Comparison of ENCODE assay signal across 9 cellular contexts in the genomic region with DNA sequence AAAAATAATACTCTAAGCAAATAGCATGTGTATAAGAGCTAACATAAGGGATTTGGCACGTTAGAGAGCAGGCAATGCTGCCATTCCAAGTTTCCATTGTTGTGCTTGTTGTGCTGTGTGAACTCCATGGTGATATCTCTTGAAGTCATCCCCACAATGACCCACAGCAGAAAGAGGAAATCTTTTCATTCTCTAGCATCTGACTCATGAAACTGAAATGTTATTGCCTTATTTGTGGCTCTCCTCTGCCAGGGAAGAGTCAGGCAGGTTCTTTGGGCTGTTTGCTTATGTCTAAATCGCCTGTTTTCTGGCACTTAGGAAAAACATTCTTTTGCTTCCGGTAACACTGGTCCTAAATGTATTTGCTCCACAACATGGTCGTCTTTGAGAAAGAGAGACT.
A peak's percentile ranks its signal among the peaks of the same experiment; 100 is the strongest.
DNase-seq lines count a peak whose midpoint lies in the region; ATAC-seq and TF ChIP-seq lines count a peak whose summit lies in the region.
"Had no signal": no experiment of that assay in that cellular context is flagged by ENCODE, and none has a peak within 500 bp of the region (broad histone marks: within the 10 kb centered on the region; RNA-seq: fewer than 3 reads in every experiment).

No MANE protein-coding gene starts in this region.

- H3K27ac ChIP-seq in SJCRH30 = peak overlapping the region; percentile 20; the same call in 1 of the 2 replicates
- no peak overlapping the region for H3K27ac ChIP-seq in prostate gland
- H3K27ac ChIP-seq in H9 (ENCODE audit: insufficient read length, low read depth, low read length) = no peak overlapping the region
- no peak overlapping the region for H3K27ac ChIP-seq in OCI-LY7 (ENCODE audit: low read depth, low read length, poor library complexity, severe bottlenecking)

- H4K91ac ChIP-seq in H9 (ENCODE audit: insufficient read length, low read depth, low read length) = no peak overlapping the region

- no peaks in the 10 kb centered on the region for H3K36me3 Mint-ChIP-seq in stimulated activated memory B cell treated with anti-CD40 and anti-IgM and Interleukin-4, amounts not matched to agents 10 μg/mL and 1 μg/mL and 100 μg/mL, for 72 hours
- H3K36me3 Mint-ChIP-seq in H9 (ENCODE audit: insufficient read depth in 1 of 3, low read depth in 3 of 3) = peaks cover 0 to 9% (median 7%) of the 10 kb centered on the region in 3 experiments; a peak in 6 of 7 replicates

- H3K4me2 ChIP-seq in H9 (ENCODE audit: insufficient read depth, insufficient read length, low read length) (no peak overlapping the region), OCI-LY7 (ENCODE audit: low read length) (no peak overlapping the region)

- no peaks in the 10 kb centered on the region for H3K79me1 ChIP-seq in H9 (ENCODE audit: insufficient read depth, low read depth, low read length, poor library complexity, severe bottlenecking)

- no peaks in the 10 kb centered on the region for H3K9me3 Mint-ChIP-seq in stimulated activated memory B cell treated with anti-CD40 and anti-IgM and Interleukin-4, amounts not matched to agents 10 μg/mL and 1 μg/mL and 100 μg/mL, for 72 hours
- H3K9me3 Mint-ChIP-seq in H9 = peaks cover 7 to 11% of the 10 kb centered on the region in 2 experiments; a peak in 3 of 5 replicates

- no peak overlapping the region for H3K18ac ChIP-seq in H9 (ENCODE audit: insufficient read length, low read depth, low read length)

- no peak overlapping the region for H2AK5ac ChIP-seq in H9 (ENCODE audit: insufficient read length, low read length)

- no peak overlapping the region for H3K23ac ChIP-seq in H9 (ENCODE audit: insufficient read length, low read depth, low read length)

- no peak overlapping the region for H3K9ac ChIP-seq in H9 (ENCODE audit: extremely low read depth, insufficient read length, low read length)

- no peaks in the 10 kb centered on the region for H3K9me2 ChIP-seq in OCI-LY7 (ENCODE audit: insufficient read depth, low read length)

- H3K79me2 ChIP-seq in H9 (ENCODE audit: insufficient read depth, low read length) (no peaks in the 10 kb centered on the region), OCI-LY7 (ENCODE audit: insufficient read depth, low read depth, low read length) (no peaks in the 10 kb centered on the region)

- 20% methylated on average over 4 of the region's 4 CpGs for WGBS in prostate gland
- WGBS in H9 (ENCODE audit: extremely low coverage, insufficient read length, low lambda C conversion rate) = no CpG with 5 or more reads among the region's 4 CpGs

- H3K4me1 ChIP-seq in SJCRH30 (peaks cover 8% of the 10 kb centered on the region), prostate gland (replicated peaks) (no peaks in the 10 kb centered on the region), H9 (ENCODE audit: insufficient read depth, low read length) (no peaks in the 10 kb centered on the region), OCI-LY7 (ENCODE audit: insufficient read depth, low read length, poor library complexity, severe bottlenecking) (no peaks in the 10 kb centered on the region)

- H2AFZ ChIP-seq in H9 (ENCODE audit: low read length) (no peak overlapping the region), OCI-LY7 (ENCODE audit: low read length) (no peak overlapping the region)

- H4K20me1 ChIP-seq in H9 (ENCODE audit: control insufficient read depth, insufficient read depth, insufficient read length) (no peaks in the 10 kb centered on the region), OCI-LY7 (ENCODE audit: insufficient read depth, low read length) (no peaks in the 10 kb centered on the region)

- no peak for TF ChIP-seq CTCF in fibroblast of the aortic adventitia (IDR thresholded peaks at IDR 0.05; ENCODE audit: insufficient read depth, low read length)
- TF ChIP-seq CTCF in prostate gland (IDR thresholded peaks at IDR 0.05) = no peak
- TF ChIP-seq CTCF in H9 (conservative IDR thresholded peaks at IDR 0.05) = no peak
- TF ChIP-seq CTCF in OCI-LY7 (conservative IDR thresholded peaks at IDR 0.05; ENCODE audit: low read length) = no peak

- H2BK15ac ChIP-seq in H9 (ENCODE audit: low read depth, low read length) = no peak overlapping the region

- H3K27me3 ChIP-seq in SJCRH30 (no peaks in the 10 kb centered on the region), prostate gland (replicated peaks; ENCODE audit: insufficient read depth) (no peaks in the 10 kb centered on the region), H9 (ENCODE audit: insufficient read depth, low read length) (no peaks in the 10 kb centered on the region)

- H3K56ac ChIP-seq in H9 (ENCODE audit: insufficient read length, low read depth, low read length) = no peak overlapping the region

- H3K23me2 ChIP-seq in H9 (ENCODE audit: insufficient read length, low read depth, low read length, poor library complexity, severe bottlenecking) = no peaks in the 10 kb centered on the region

- no peak overlapping the region for H2BK12ac ChIP-seq in H9 (ENCODE audit: insufficient read length, low read depth, low read length)

- H2BK20ac ChIP-seq in H9 (ENCODE audit: low read depth, low read length, poor library complexity, severe bottlenecking) = no peak overlapping the region

- H3K14ac ChIP-seq in H9 (ENCODE audit: insufficient read depth, low read length) = no peak overlapping the region

- H2BK120ac ChIP-seq in H9 (ENCODE audit: low read depth, low read length, poor library complexity, severe bottlenecking) = no peak overlapping the region

- CTCF ChIA-PET in OCI-LY7 (lab: Charles Lee; ENCODE audit: unreplicated experiment) = no interaction called here

- H3K4ac ChIP-seq in H9 (ENCODE audit: low read depth, low read length) = no peak overlapping the region

- H2BK5ac ChIP-seq in H9 (ENCODE audit: insufficient read length, low read length) = no peak overlapping the region

- ATAC-seq in GM19397 (IDR thresholded peaks at IDR 0.05; ENCODE audit: unreplicated experiment) = no peak
- ATAC-seq in stimulated activated memory B cell treated with anti-CD40 and anti-IgM and Interleukin-4, amounts not matched to agents 10 μg/mL and 1 μg/mL and 100 μg/mL, for 72 hours = no peak
- ATAC-seq: activated naive CD8-positive, alpha-beta T cell treated with anti-CD3 and anti-CD28 coated beads, Interleukin-2, amount 50 U/mL, for 24 hours had no signal

- no peak overlapping the region for H3T11ph ChIP-seq in H9 (ENCODE audit: low read length)

- POLR2A ChIA-PET in OCI-LY7 (lab: Charles Lee) = no interaction called here

- no peak overlapping the region for H4K5ac ChIP-seq in H9 (ENCODE audit: insufficient read length, low read depth, low read length)

- intact Hi-C loops in prostate gland (cut with DNase I) = no loop called here
- intact Hi-C loops in OCI-LY7 (cut with micrococcal nuclease; ENCODE audit: unreplicated experiment) = no loop called here

- H4K8ac ChIP-seq in H9 (replicated peaks; ENCODE audit: insufficient read length, low read depth, low read length) = no peak overlapping the region

- H3K36me3 ChIP-seq in SJCRH30 (no peaks in the 10 kb centered on the region), prostate gland (no peaks in the 10 kb centered on the region), OCI-LY7 (ENCODE audit: insufficient read depth, low read length) (no peaks in the 10 kb centered on the region)

- DNase-seq in DMS153 treated with DMSO at 0.1 percent for 48 hours (lab: John Stamatoyannopoulos, UW; ENCODE audit: unreplicated experiment) (peak; percentile 18), SJCRH30 (peak in 1 of 2 experiments; percentile 10), fibroblast of the aortic adventitia (ENCODE audit: low read depth) (peak; percentile 99), prostate gland (ENCODE audit: low spot score) (peak; percentile 6), H9 (no peak), OCI-LY7 (ENCODE audit: low spot score) (no peak)
- DNase-seq: activated naive CD8-positive, alpha-beta T cell treated with anti-CD3 and anti-CD28 coated beads, Interleukin-2, amount 50 U/mL, for 24 hours had no signal

- H3K4me3 Mint-ChIP-seq in stimulated activated memory B cell treated with anti-CD40 and anti-IgM and Interleukin-4, amounts not matched to agents 10 μg/mL and 1 μg/mL and 100 μg/mL, for 72 hours = no peak overlapping the region
- no peak overlapping the region for H3K4me3 Mint-ChIP-seq in H9
- H3K4me3 Mint-ChIP-seq: activated naive CD8-positive, alpha-beta T cell treated with anti-CD3 and anti-CD28 coated beads, Interleukin-2, amount 50 U/mL, for 24 hours had no signal

- no peak for TF ChIP-seq POLR2A in prostate gland (IDR thresholded peaks at IDR 0.05)

- no peaks in the 10 kb centered on the region for H3K27me3 Mint-ChIP-seq in stimulated activated memory B cell treated with anti-CD40 and anti-IgM and Interleukin-4, amounts not matched to agents 10 μg/mL and 1 μg/mL and 100 μg/mL, for 72 hours
- H3K27me3 Mint-ChIP-seq in H9 (ENCODE audit: low read depth) = no peaks in the 10 kb centered on the region
- H3K27me3 Mint-ChIP-seq: activated naive CD8-positive, alpha-beta T cell treated with anti-CD3 and anti-CD28 coated beads, Interleukin-2, amount 50 U/mL, for 24 hours had no signal

- no peak overlapping the region for H3K27ac Mint-ChIP-seq in stimulated activated memory B cell treated with anti-CD40 and anti-IgM and Interleukin-4, amounts not matched to agents 10 μg/mL and 1 μg/mL and 100 μg/mL, for 72 hours
- no peak overlapping the region for H3K27ac Mint-ChIP-seq in H9
- H3K27ac Mint-ChIP-seq: activated naive CD8-positive, alpha-beta T cell treated with anti-CD3 and anti-CD28 coated beads, Interleukin-2, amount 50 U/mL, for 24 hours had no signal

- H3K4me3 ChIP-seq in SJCRH30 = no peak overlapping the region
- no peak overlapping the region for H3K4me3 ChIP-seq in fibroblast of the aortic adventitia (ENCODE audit: low read depth, low read length)
- H3K4me3 ChIP-seq in prostate gland = no peak overlapping the region
- H3K4me3 ChIP-seq in OCI-LY7 (ENCODE audit: low read depth, low read length, poor library complexity, severe bottlenecking) = no peak overlapping the region

- no peaks in the 10 kb centered on the region for H3K4me1 Mint-ChIP-seq in stimulated activated memory B cell treated with anti-CD40 and anti-IgM and Interleukin-4, amounts not matched to agents 10 μg/mL and 1 μg/mL and 100 μg/mL, for 72 hours
- no peaks in the 10 kb centered on the region for H3K4me1 Mint-ChIP-seq in H9
- H3K4me1 Mint-ChIP-seq: activated naive CD8-positive, alpha-beta T cell treated with anti-CD3 and anti-CD28 coated beads, Interleukin-2, amount 50 U/mL, for 24 hours had no signal

- H3K9me3 ChIP-seq in SJCRH30 (replicated peaks) (no peaks in the 10 kb centered on the region), prostate gland (no peaks in the 10 kb centered on the region), H9 (ENCODE audit: control insufficient read depth, low read depth, low read length) (no peaks in the 10 kb centered on the region), OCI-LY7 (ENCODE audit: low read length) (no peaks in the 10 kb centered on the region)

- BruUV-seq in OCI-LY7 (replicated peaks; lab: Mats Ljungman, UMichigan) = no TSS peak

Comparison
In these comparisons a context has a peak if more than half of its experiments do, and no peak if none do; other contexts are left out.
1. DNase-seq: peak in DMS153 treated with DMSO at 0.1 percent for 48 hours (single experiment), fibroblast of the aortic adventitia (single experiment) and prostate gland (single experiment); none in H9 (single experiment) and OCI-LY7 (single experiment).